ENCODE assay signal across 28 cellular contexts in the genomic region with DNA sequence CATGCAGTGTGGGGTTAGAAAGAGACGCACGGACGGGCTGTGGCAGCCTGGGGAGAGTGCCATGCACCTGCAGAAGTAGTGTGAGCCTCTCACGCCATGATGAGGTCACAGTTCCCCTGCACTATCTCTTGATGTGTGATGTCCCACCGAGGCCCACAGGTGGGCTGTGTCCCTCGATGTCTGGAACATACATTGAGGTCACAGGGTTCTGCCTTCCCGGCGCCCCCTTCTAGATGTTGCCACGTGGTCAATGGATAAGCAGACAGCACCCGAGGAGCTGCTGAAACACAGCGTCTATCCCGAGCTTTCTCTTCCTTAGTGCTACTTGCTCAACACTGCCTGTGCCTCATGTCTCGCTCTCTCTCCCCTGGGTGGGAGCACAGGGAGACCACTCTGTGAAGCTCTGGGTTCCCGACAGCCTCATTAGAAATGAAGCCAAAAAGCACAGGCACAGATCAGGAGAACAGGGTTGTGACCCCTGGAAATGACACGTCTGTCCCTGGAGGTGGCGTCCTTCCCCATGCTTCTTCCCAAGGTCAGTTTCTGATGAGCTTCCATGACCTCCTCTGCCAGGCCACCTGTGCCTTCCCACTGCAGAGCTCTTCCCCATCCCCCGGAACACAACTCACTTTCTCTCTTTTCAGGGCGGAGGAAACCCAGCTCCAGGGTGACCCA.
DNase-seq lines count a peak whose midpoint lies in the region; ATAC-seq and TF ChIP-seq lines count a peak whose summit lies in the region.
"Had no signal": no experiment of that assay in that cellular context is flagged by ENCODE, and none has a peak within 500 bp of the region (broad histone marks: within the 10 kb centered on the region; RNA-seq: fewer than 3 reads in every experiment).

No MANE protein-coding gene starts in this region.

- no peak overlapping the region for H2AFZ ChIP-seq in H9 (ENCODE audit: low read length)

- H3K18ac ChIP-seq in H9 (ENCODE audit: insufficient read length, low read depth, low read length), result no peak overlapping the region

- H3K4me2 ChIP-seq in H9 (ENCODE audit: insufficient read depth, insufficient read length, low read length), result no peak overlapping the region
- H3K4me2 ChIP-seq: BLaER1 had no signal

- no peaks in the 10 kb centered on the region for H3K23me2 ChIP-seq in H9 (ENCODE audit: insufficient read length, low read depth, low read length, poor library complexity, severe bottlenecking)

- DNase-seq in ELF-1 (ENCODE audit: low read depth, low spot score) (peak; percentile 37), H9 (peak; percentile 64), coronary artery (ENCODE audit: low spot score) (peak; percentile 55), NCI-H146 treated with DMSO at 0.1 percent for 48 hours (lab: John Stamatoyannopoulos, UW; ENCODE audit: unreplicated experiment) (no peak)
- DNase-seq: activated CD8-positive, alpha-beta memory T cell treated with anti-CD3 and anti-CD28 coated beads, Interleukin-2, amount 50 U/mL, for 48 hours; activated naive CD4-positive, alpha-beta T cell treated with anti-CD3 and anti-CD28 coated beads, Interleukin-2, amount 10 ng/mL, durations not matched to agents 7 days and 5 days; amygdala; DMS79 treated with DMSO at 0.1 percent for 48 hours; effector CD8-positive, alpha-beta T cell; foreskin fibroblast; Kasumi-1; left colon; MV-4-11; NCI-H187; NCI-H2171; NCI-H510A treated with DMSO at 0.1 percent for 48 hours; NK-92 treated with Interleukin-12 subunit alpha and Interleukin-12 subunit beta, amount 100 ng/mL, for 24 hours; PC-3; SHP77 treated with DMSO at 0.1 percent for 48 hours; spleen; T-helper 9 cell; trophoblast cell had no signal

- no peak overlapping the region for H3K4ac ChIP-seq in H9 (ENCODE audit: low read depth, low read length)

- TF ChIP-seq CTCF in H9 (conservative IDR thresholded peaks at IDR 0.05) (peak; percentile 61), coronary artery (IDR thresholded peaks at IDR 0.05) (no peak), nephron (IDR thresholded peaks at IDR 0.05; ENCODE audit: unreplicated experiment in 3 of 3) (no peak)

- H2BK5ac ChIP-seq in H9 (ENCODE audit: insufficient read length, low read length), result no peak overlapping the region

- H3K14ac ChIP-seq in H9 (ENCODE audit: insufficient read depth, low read length), result no peak overlapping the region

- peaks cover 0 to 3% of the 10 kb centered on the region in 2 experiments; a peak in 1 of 5 replicates for H3K9me3 Mint-ChIP-seq in H9
- H3K9me3 Mint-ChIP-seq in nephron, result peaks cover 10% of the 10 kb centered on the region

- H2AK5ac ChIP-seq in H9 (ENCODE audit: insufficient read length, low read length), result no peak overlapping the region

- no peak overlapping the region for H4K8ac ChIP-seq in H9 (replicated peaks; ENCODE audit: insufficient read length, low read depth, low read length)

- peaks cover 42% of the 10 kb centered on the region for H3K27me3 Mint-ChIP-seq in H9 (ENCODE audit: low read depth)
- peaks cover 12% of the 10 kb centered on the region for H3K27me3 Mint-ChIP-seq in nephron (ENCODE audit: low read depth)

- H4K5ac ChIP-seq in H9 (ENCODE audit: insufficient read length, low read depth, low read length), result no peak overlapping the region

- H3K36me3 Mint-ChIP-seq in H9 (ENCODE audit: insufficient read depth in 1 of 3, low read depth in 3 of 3), result no peaks in the 10 kb centered on the region
- no peaks in the 10 kb centered on the region for H3K36me3 Mint-ChIP-seq in nephron (ENCODE audit: low read depth)
- H3K36me3 Mint-ChIP-seq: activated naive CD4-positive, alpha-beta T cell treated with anti-CD3 and anti-CD28 coated beads, Interleukin-2, amount 10 ng/mL, durations not matched to agents 7 days and 5 days had no signal

- no peaks in the 10 kb centered on the region for H3K9me3 ChIP-seq in H9 (ENCODE audit: control insufficient read depth, low read depth, low read length)
- H3K9me3 ChIP-seq: HAP-1 had no signal

- H3K4me3 Mint-ChIP-seq in H9 (no peak overlapping the region), nephron (no peak overlapping the region)
- H3K4me3 Mint-ChIP-seq: activated naive CD4-positive, alpha-beta T cell treated with anti-CD3 and anti-CD28 coated beads, Interleukin-2, amount 10 ng/mL, durations not matched to agents 7 days and 5 days had no signal

- no peak overlapping the region for H3K9ac ChIP-seq in H9 (ENCODE audit: extremely low read depth, insufficient read length, low read length)
- H3K9ac ChIP-seq: BLaER1 had no signal

- no peak overlapping the region for H2BK15ac ChIP-seq in H9 (ENCODE audit: low read depth, low read length)

- no peak overlapping the region for H3K4me3 ChIP-seq in coronary artery
- H3K4me3 ChIP-seq: BLaER1, HAP-1, spleen had no signal

- no peaks in the 10 kb centered on the region for H4K20me1 ChIP-seq in H9 (ENCODE audit: control insufficient read depth, insufficient read depth, insufficient read length)
- H4K20me1 ChIP-seq: BLaER1 had no signal

- WGBS in H9 (ENCODE audit: extremely low coverage, insufficient read length, low lambda C conversion rate), result no CpG with 5 or more reads among the region's 18 CpGs

- no peaks in the 10 kb centered on the region for H3K27me3 ChIP-seq in H9 (ENCODE audit: insufficient read depth, low read length)
- H3K27me3 ChIP-seq: BLaER1, spleen had no signal

- H3K27ac ChIP-seq in H9 (ENCODE audit: insufficient read length, low read depth, low read length) (no peak overlapping the region), coronary artery (no peak overlapping the region)
- H3K27ac ChIP-seq: BLaER1 had no signal

- H3K27ac Mint-ChIP-seq in H9, result no peak overlapping the region; a peak in 2 of 7 replicates
- H3K27ac Mint-ChIP-seq in nephron, result peak overlapping the region in 2 of 3 experiments; percentile 4 to 38
- H3K27ac Mint-ChIP-seq: activated naive CD4-positive, alpha-beta T cell treated with anti-CD3 and anti-CD28 coated beads, Interleukin-2, amount 10 ng/mL, durations not matched to agents 7 days and 5 days had no signal

- H3K4me1 ChIP-seq in H9 (ENCODE audit: insufficient read depth, low read length), result no peaks in the 10 kb centered on the region
- H3K4me1 ChIP-seq: HAP-1 had no signal

- H3K23ac ChIP-seq in H9 (ENCODE audit: insufficient read length, low read depth, low read length), result no peak overlapping the region

- ATAC-seq in HG02840 (IDR thresholded peaks at IDR 0.05; ENCODE audit: low FRiP score, unreplicated experiment) (no peak), HG03378 (IDR thresholded peaks at IDR 0.05; ENCODE audit: unreplicated experiment) (no peak)
- ATAC-seq: esophagus mucosa, left colon, PC-3 had no signal

- H3K79me1 ChIP-seq in H9 (ENCODE audit: insufficient read depth, low read depth, low read length, poor library complexity, severe bottlenecking), result no peaks in the 10 kb centered on the region

- no peak overlapping the region for H2BK120ac ChIP-seq in H9 (ENCODE audit: low read depth, low read length, poor library complexity, severe bottlenecking)

- H3K4me1 Mint-ChIP-seq in H9 (peaks cover 7 to 12% of the 10 kb centered on the region in 2 experiments), nephron (peaks cover 31% of the 10 kb centered on the region)
- H3K4me1 Mint-ChIP-seq: activated naive CD4-positive, alpha-beta T cell treated with anti-CD3 and anti-CD28 coated beads, Interleukin-2, amount 10 ng/mL, durations not matched to agents 7 days and 5 days had no signal

- H2BK20ac ChIP-seq in H9 (ENCODE audit: low read depth, low read length, poor library complexity, severe bottlenecking), result no peak overlapping the region

- H4K91ac ChIP-seq in H9 (ENCODE audit: insufficient read length, low read depth, low read length), result no peak overlapping the region

- H3T11ph ChIP-seq in H9 (ENCODE audit: low read length), result no peak overlapping the region

- no peak overlapping the region for H2BK12ac ChIP-seq in H9 (ENCODE audit: insufficient read length, low read depth, low read length)

- H3K56ac ChIP-seq in H9 (ENCODE audit: insufficient read length, low read depth, low read length), result no peak overlapping the region

- no peaks in the 10 kb centered on the region for H3K79me2 ChIP-seq in H9 (ENCODE audit: insufficient read depth, low read length)

Comparison
In these comparisons a context has a peak if more than half of its experiments do, and no peak if none do; other contexts are left out.
1. H3K27ac Mint-ChIP-seq: peak in nephron (2 of 3); none in H9 (0 of 3).